13 cellular contexts compared by ENCODE assay signal in genomic region chr2:74576151-74576755, GRCh38. TPM values are rescaled to one million over a fixed set of nuclear protein-coding genes. Genes with fewer than 3 reads are reported as not detected.
DNase-seq lines count a peak whose midpoint lies in the region; ATAC-seq and TF ChIP-seq lines count a peak whose summit lies in the region.
"Had no signal": no experiment of that assay in that cellular context is flagged by ENCODE, and none has a peak within 500 bp of the region (broad histone marks: within the 10 kb centered on the region; RNA-seq: fewer than 3 reads in every experiment).

No MANE protein-coding gene starts in this region.

- peak; percentile 91 for DNase-seq in BJ (ENCODE audit: low read depth)
- DNase-seq in HFF-Myc (ENCODE audit: extremely low read depth, low read depth) = peak; percentile 99
- DNase-seq in omental fat pad (ENCODE audit: low spot score) = no peak
- DNase-seq in NCI-H2227 (lab: John Stamatoyannopoulos, UW; ENCODE audit: unreplicated experiment) = no peak
- no peak for DNase-seq in KG1 (lab: John Stamatoyannopoulos, UW)
- DNase-seq in stimulated activated CD4-positive, alpha-beta T cell treated with anti-CD3 and anti-CD28 coated beads, Interleukin-4, amount 100 ng/mL, for 24 hours = no peak
- DNase-seq in activated CD8-positive, alpha-beta memory T cell treated with anti-CD3 and anti-CD28 coated beads, Interleukin-2, amount 50 U/mL, for 4 hours = no peak
- DNase-seq: activated CD4-positive, alpha-beta T cell treated with anti-CD3 and anti-CD28 coated beads for 4 hours; Right ventricle myocardium superior had no signal

- CTCF ChIA-PET in BJ (lab: Yijun Ruan, JAX) = interaction anchor here (0.8 to 5.9 kb wide), 15 partner anchors 8 to 184 kb away, joined by 3 to 49 read pairs (median 3); partner anchors contain the start of genes CCDC142, PCGF1 and TTC31

- POLR2A ChIA-PET in BJ (lab: Charles Lee) = interaction anchor here (1.0 kb wide), 2 partner anchors 9 to 47 kb away, joined by 4 to 9 read pairs; partner anchors contain the start of genes AUP1 and HTRA2

- H3K27ac ChIP-seq in angular gyrus (ENCODE audit: low read depth, low read length) = peak overlapping the region; percentile 1
- H3K27ac ChIP-seq: KMS-11 had no signal

- H3K27me3 ChIP-seq in BJ (ENCODE audit: control insufficient read depth, insufficient read depth, low read length) = no peaks in the 10 kb centered on the region
- H3K27me3 ChIP-seq: hepatocyte had no signal

- ATAC-seq in omental fat pad (ENCODE audit: low FRiP score) = peak; percentile 20

- TF ChIP-seq CTCF in BJ (IDR thresholded peaks at IDR 0.05; ENCODE audit: insufficient read depth, low read depth, low read length) (no peak), HFF-Myc (IDR thresholded peaks at IDR 0.05; ENCODE audit: low read depth, low read length, missing control alignments) (no peak), omental fat pad (IDR thresholded peaks at IDR 0.05) (no peak)

- H3K4me3 ChIP-seq in BJ (ENCODE audit: low read depth, low read length) (no peak overlapping the region), HFF-Myc (replicated peaks; ENCODE audit: low read depth, low read length) (no peak overlapping the region)
- H3K4me3 ChIP-seq: hepatocyte had no signal

- no peaks in the 10 kb centered on the region for H3K36me3 ChIP-seq in BJ (ENCODE audit: control insufficient read depth, insufficient read depth, low read length)

RNA-seq across cellular contexts. Expression of gene DOK1, which starts 21.7 kb away (rescaled TPM):
- polyA plus RNA-seq in BJ (2011; rRNA removed) = 19.8 and 28.7 TPM in 2 replicates
- polyA minus RNA-seq in BJ (2011; rRNA and poly(A)+ RNA removed) = 18.5 and 29.9 TPM in 2 replicates
- total RNA-seq in omental fat pad = 10 to 100 TPM; 16.0 to 39.4 (median 30.5) TPM

RNA-seq across cellular contexts. Expression of gene LOXL3, which starts 22.5 kb away (rescaled TPM):
- 95.8 and 130 TPM in 2 replicates for polyA plus RNA-seq in BJ (2011; rRNA removed)
- polyA minus RNA-seq in BJ (2011; rRNA and poly(A)+ RNA removed) = 70.1 and 140 TPM in 2 replicates
- 10 to 100 TPM in 2 of 4 donors, 1 to 10 TPM in 2; 7.5 to 12.4 (median 9.1) TPM for total RNA-seq in omental fat pad

RNA-seq across cellular contexts. Expression of gene HTRA2, which starts 46.5 kb away (rescaled TPM):
- 26.0 and 36.1 TPM in 2 replicates for polyA plus RNA-seq in BJ (2011; rRNA removed)
- 19.0 and 32.7 TPM in 2 replicates for polyA minus RNA-seq in BJ (2011; rRNA and poly(A)+ RNA removed)
- 10 to 100 TPM; 30.7 to 45.6 (median 36.8) TPM for total RNA-seq in omental fat pad

RNA-seq across cellular contexts. Expression of gene AUP1, which starts 46.7 kb away (rescaled TPM):
- polyA plus RNA-seq in BJ (2011; rRNA removed) = 79.5 and 104 TPM in 2 replicates
- polyA minus RNA-seq in BJ (2011; rRNA and poly(A)+ RNA removed) = 57.6 and 71.8 TPM in 2 replicates
- total RNA-seq in omental fat pad = 100 to 1,000 TPM; 120 to 157 (median 146) TPM

RNA-seq across cellular contexts. Expression of gene DQX1, which starts 50.2 kb away (rescaled TPM):
- 0.12 TPM in 1 of 2 replicates, not detected in the other for polyA plus RNA-seq in BJ (2011; rRNA removed)
- not detected in 2 replicates for polyA minus RNA-seq in BJ (2011; rRNA and poly(A)+ RNA removed)
- not detected for total RNA-seq in omental fat pad
- total RNA-seq: pulmonary artery endothelial cell, Right ventricle myocardium superior had no signal
- polyA plus RNA-seq: hepatocyte had no signal

Comparison
In these comparisons a context has a peak if more than half of its experiments do, and no peak if none do; other contexts are left out.
1. DNase-seq: peak in BJ (single experiment) and HFF-Myc (single experiment); none in omental fat pad (single experiment), NCI-H2227 (single experiment), KG1 (single experiment), stimulated activated CD4-positive, alpha-beta T cell treated with anti-CD3 and anti-CD28 coated beads, Interleukin-4, amount 100 ng/mL, for 24 hours (single experiment) and activated CD8-positive, alpha-beta memory T cell treated with anti-CD3 and anti-CD28 coated beads, Interleukin-2, amount 50 U/mL, for 4 hours (single experiment).